ENCODE assay signal across 20 cellular contexts in the genomic region with DNA sequence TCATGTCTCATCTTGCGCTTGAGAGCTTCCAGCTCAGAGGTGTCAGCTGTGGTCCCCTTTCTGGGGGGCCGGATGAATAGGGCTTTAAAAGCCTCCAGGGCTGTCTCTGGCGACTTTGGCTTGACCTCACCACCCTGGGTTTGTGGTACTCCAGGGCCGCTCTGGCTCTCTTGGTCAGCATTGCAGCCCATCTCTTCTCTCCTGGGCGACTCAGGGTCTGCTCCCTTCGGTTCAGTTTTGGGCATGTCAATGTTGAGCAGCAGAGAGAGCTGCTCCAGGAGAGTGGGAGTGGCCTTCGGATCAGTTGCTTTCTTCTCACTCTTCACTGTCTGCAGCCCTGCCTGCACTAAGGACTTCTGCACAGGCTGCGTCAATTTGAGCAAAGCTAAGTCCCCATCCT.
A peak's percentile ranks its signal among the peaks of the same experiment; 100 is the strongest.
DNase-seq lines count a peak whose midpoint lies in the region; ATAC-seq and TF ChIP-seq lines count a peak whose summit lies in the region.
"Had no signal": no experiment of that assay in that cellular context is flagged by ENCODE, and none has a peak within 500 bp of the region (broad histone marks: within the 10 kb centered on the region; RNA-seq: fewer than 3 reads in every experiment).

No MANE protein-coding gene starts in this region.

- no peak overlapping the region for H3K27ac Mint-ChIP-seq in GM23338
- H3K27ac Mint-ChIP-seq: activated T-helper 2 cell treated with anti-CD3 and anti-CD28 coated beads, Interferon-gamma antibody, Interleukin-2, Interleukin-4, amounts not matched to agents 10 μg/mL and 5 μg/mL and 100 μg/mL, durations not matched to agents 14 hours and 24 hours and 36 hours; CD8-positive, alpha-beta memory T cell; stimulated activated effector memory CD8-positive, alpha-beta T cell treated with anti-CD3 and anti-CD28 coated beads, Interleukin-12 subunit alpha, Interleukin-12 subunit beta, amount 100 ng/mL, for 72 hours; T-helper 2 cell treated with Interferon-gamma antibody and Interleukin-4, amounts not matched to agents 5 μg/mL and 100 μg/mL, for 36 hours had no signal

- peaks cover 13% of the 10 kb centered on the region for H3K27me3 Mint-ChIP-seq in GM23338 (ENCODE audit: insufficient read depth, low read depth, poor library complexity)

- H4K20me1 ChIP-seq in GM23338 (replicated peaks; ENCODE audit: insufficient read depth) (no peaks in the 10 kb centered on the region), PC-3 (ENCODE audit: low read length) (no peaks in the 10 kb centered on the region)

- H3K36me3 ChIP-seq in GM23338 (ENCODE audit: insufficient read depth) (no peaks in the 10 kb centered on the region), PC-3 (ENCODE audit: low read depth, low read length) (no peaks in the 10 kb centered on the region), lower lobe of right lung (no peaks in the 10 kb centered on the region)
- H3K36me3 ChIP-seq: tibial nerve had no signal

- DNase-seq in GM23338 (ENCODE audit: low spot score) (no peak), PC-3 (no peak), lower lobe of right lung (no peak), skeletal muscle cell (ENCODE audit: low read depth) (no peak), hippocampal formation (lab: John Stamatoyannopoulos, UW) (no peak)
- DNase-seq: activated CD4-positive, CD25-positive, alpha-beta regulatory T cell; CD8-positive, alpha-beta memory T cell; glutamatergic neuron; Kasumi-1; NCI-H1417; NCI-H526 treated with DMSO at 0.1 percent for 48 hours had no signal

- no peaks in the 10 kb centered on the region for H3K79me2 ChIP-seq in GM23338 (replicated peaks; ENCODE audit: insufficient read depth)
- peaks cover 8% of the 10 kb centered on the region; the same call in 1 of the 2 replicates for H3K79me2 ChIP-seq in PC-3 (ENCODE audit: low read length)

- H3K4me3 ChIP-seq in GM23338 (peak overlapping the region; percentile 44; the same call in 1 of the 2 replicates), PC-3 (ENCODE audit: low read length) (no peak overlapping the region), lower lobe of right lung (peak overlapping the region; percentile 45), skeletal muscle cell (ENCODE audit: low read depth, low read length) (peak overlapping the region; percentile 29)
- H3K4me3 ChIP-seq: tibial nerve had no signal

- H3K9ac ChIP-seq in PC-3 (ENCODE audit: low read length) = no peak overlapping the region

- H3K4me3 Mint-ChIP-seq in GM23338 = peak overlapping the region; percentile 47; the same call in 1 of the 3 replicates
- H3K4me3 Mint-ChIP-seq: CD8-positive, alpha-beta memory T cell; stimulated activated effector memory CD8-positive, alpha-beta T cell treated with anti-CD3 and anti-CD28 coated beads, Interleukin-12 subunit alpha, Interleukin-12 subunit beta, amount 100 ng/mL, for 72 hours; T-helper 2 cell treated with Interferon-gamma antibody and Interleukin-4, amounts not matched to agents 5 μg/mL and 100 μg/mL, for 36 hours had no signal

- no peak overlapping the region for H3K27ac ChIP-seq in GM23338 (ENCODE audit: low read depth)
- H3K27ac ChIP-seq in PC-3 (ENCODE audit: low read length) = peak overlapping the region; percentile 95
- H3K27ac ChIP-seq in lower lobe of right lung = peak overlapping the region; percentile 85
- H3K27ac ChIP-seq: tibial nerve had no signal

- no TSS peak for BruUV-seq in PC-3 (replicated peaks; lab: Mats Ljungman, UMichigan)

- intact Hi-C loops in PC-3 (cut with micrococcal nuclease) = no loop called here
- intact Hi-C loops in lower lobe of right lung (cut with DNase I) = no loop called here

- H2AFZ ChIP-seq in GM23338 = peak overlapping the region; percentile 15; the same call in 1 of the 2 replicates
- no peak overlapping the region for H2AFZ ChIP-seq in PC-3 (ENCODE audit: low read length)

- H3K4me1 Mint-ChIP-seq in GM23338 = peaks cover 47% of the 10 kb centered on the region

- H3K9me3 ChIP-seq in PC-3 (ENCODE audit: low read length) (no peaks in the 10 kb centered on the region), lower lobe of right lung (no peaks in the 10 kb centered on the region)
- H3K9me3 ChIP-seq: tibial nerve had no signal

- H3K4me2 ChIP-seq in GM23338 = peak overlapping the region; percentile 77
- H3K4me2 ChIP-seq in PC-3 (ENCODE audit: low read length) = peak overlapping the region; percentile 76; the same call in 1 of the 2 replicates

- POLR2A ChIA-PET in PC-3 (lab: Charles Lee; ENCODE audit: unreplicated experiment) = no interaction called here

- H3F3A ChIP-seq in GM23338 (replicated peaks; ENCODE audit: low read depth) (no peaks in the 10 kb centered on the region; the same call in none of the 2 replicates), PC-3 (ENCODE audit: low read length, unreplicated experiment) (no peaks in the 10 kb centered on the region)

- TF ChIP-seq CTCF in GM23338 (conservative IDR thresholded peaks at IDR 0.05; ENCODE audit: low read depth in 2 of 2) (no peak), PC-3 (conservative IDR thresholded peaks at IDR 0.05; ENCODE audit: low read depth, low read length) (no peak), lower lobe of right lung (IDR thresholded peaks at IDR 0.05) (no peak)

- 0 out of 2 replicates have a peak, but pooled peaks cover 7% of the 10 kb centered on the region for H3K9me2 ChIP-seq in GM23338 (ENCODE audit: insufficient read depth)
- H3K9me2 ChIP-seq in PC-3 (replicated peaks; ENCODE audit: low read length) = no peaks in the 10 kb centered on the region

- H3K36me3 Mint-ChIP-seq in GM23338 (ENCODE audit: low read depth) = no peaks in the 10 kb centered on the region; the same call in 2 of the 3 replicates
- H3K36me3 Mint-ChIP-seq: stimulated activated effector memory CD8-positive, alpha-beta T cell treated with anti-CD3 and anti-CD28 coated beads, Interleukin-12 subunit alpha, Interleukin-12 subunit beta, amount 100 ng/mL, for 72 hours had no signal

- ATAC-seq in GM23338 (no peak), PC-3 (no peak), lower lobe of right lung (no peak), HG02840 (IDR thresholded peaks at IDR 0.05; ENCODE audit: low FRiP score, unreplicated experiment) (no peak), GM18861 (IDR thresholded peaks at IDR 0.05; ENCODE audit: unreplicated experiment) (no peak), HG03139 (IDR thresholded peaks at IDR 0.05; ENCODE audit: unreplicated experiment) (no peak)
- ATAC-seq: esophagus mucosa; HCT116; stimulated activated effector memory CD8-positive, alpha-beta T cell treated with anti-CD3 and anti-CD28 coated beads, Interleukin-12 subunit alpha, Interleukin-12 subunit beta, amount 100 ng/mL, for 72 hours had no signal

- H3K4me1 ChIP-seq in GM23338 (ENCODE audit: insufficient read depth) = peaks cover 43% of the 10 kb centered on the region
- peaks cover 48% of the 10 kb centered on the region for H3K4me1 ChIP-seq in PC-3 (ENCODE audit: insufficient read depth, low read length)
- peaks cover 29% of the 10 kb centered on the region for H3K4me1 ChIP-seq in lower lobe of right lung

- no peaks in the 10 kb centered on the region for H3K9me3 Mint-ChIP-seq in GM23338
- H3K9me3 Mint-ChIP-seq: activated T-helper 2 cell treated with anti-CD3 and anti-CD28 coated beads, Interferon-gamma antibody, Interleukin-2, Interleukin-4, amounts not matched to agents 10 μg/mL and 5 μg/mL and 100 μg/mL, durations not matched to agents 14 hours and 24 hours and 36 hours; stimulated activated effector memory CD8-positive, alpha-beta T cell treated with anti-CD3 and anti-CD28 coated beads, Interleukin-12 subunit alpha, Interleukin-12 subunit beta, amount 100 ng/mL, for 72 hours; T-helper 2 cell treated with Interferon-gamma antibody and Interleukin-4, amounts not matched to agents 5 μg/mL and 100 μg/mL, for 36 hours had no signal

- H3K27me3 ChIP-seq in GM23338 (ENCODE audit: insufficient read depth) (no peaks in the 10 kb centered on the region), PC-3 (ENCODE audit: low read length) (no peaks in the 10 kb centered on the region), lower lobe of right lung (ENCODE audit: low read depth) (no peaks in the 10 kb centered on the region)
- H3K27me3 ChIP-seq: tibial nerve had no signal

- CTCF ChIA-PET in PC-3 (lab: Charles Lee) = no interaction called here

TF ChIP-seq in GM23338, 12 proteins besides CTCF, POLR2A, EP300 and RAD21 (continues in another document):
- no peak for TF ChIP-seq CREB1 (CRISPR knock-in tag; IDR thresholded peaks at IDR 0.05; ENCODE audit: low read depth)
- no peak for TF ChIP-seq EZH2phosphoT487 (IDR thresholded peaks at IDR 0.05; ENCODE audit: unreplicated experiment)
- no peak for TF ChIP-seq ETS1 (IDR thresholded peaks at IDR 0.05)
- TF ChIP-seq ZNF114 (CRISPR knock-in tag; IDR thresholded peaks at IDR 0.05) = no peak
